Comparison of ENCODE assay signal across 10 cellular contexts in the genomic region with DNA sequence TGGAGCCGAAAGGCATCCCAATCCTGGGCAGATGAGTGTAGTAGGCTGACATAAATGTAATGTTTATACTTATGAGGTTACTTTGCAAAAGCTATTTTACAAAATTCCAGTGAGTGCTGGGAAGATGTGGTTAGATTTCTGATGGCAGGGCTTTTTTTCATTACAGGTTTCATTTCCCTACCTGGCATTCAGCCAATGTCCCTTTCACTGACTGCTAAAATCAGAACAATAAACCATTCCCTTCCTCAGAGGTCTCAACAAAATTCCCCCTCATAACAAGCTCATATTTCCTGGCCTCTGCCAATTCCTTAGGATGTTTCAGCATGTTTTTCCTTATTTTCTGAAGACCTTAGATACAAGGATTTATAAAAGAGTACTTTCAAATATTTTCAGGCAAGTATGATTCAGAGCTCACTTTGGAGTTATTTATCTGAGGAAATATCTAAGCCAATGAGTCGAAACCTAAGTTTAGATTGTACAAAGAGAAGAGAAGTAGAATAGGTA. TPM values are rescaled to one million over a fixed set of nuclear protein-coding genes. Genes with fewer than 3 reads are reported as not detected.
DNase-seq lines count a peak whose midpoint lies in the region; ATAC-seq and FAIRE-seq lines count a peak whose summit lies in the region.
"Had no signal": no experiment of that assay in that cellular context is flagged by ENCODE, and none has a peak within 500 bp of the region (broad histone marks: within the 10 kb centered on the region; RNA-seq: fewer than 3 reads in every experiment).

No MANE protein-coding gene starts in this region.

- no peak overlapping the region for H3K4me3 Mint-ChIP-seq in stimulated activated naive B cell treated with anti-CD40 and anti-IgM and Interleukin-4, amounts not matched to agents 10 μg/mL and 1 μg/mL and 100 μg/mL, for 72 hours
- H3K4me3 Mint-ChIP-seq in immature natural killer cell, result no peak overlapping the region

- peaks cover 12 to 23% of the 10 kb centered on the region in 2 donors for H3K4me1 Mint-ChIP-seq in stimulated activated naive B cell treated with anti-CD40 and anti-IgM and Interleukin-4, amounts not matched to agents 10 μg/mL and 1 μg/mL and 100 μg/mL, for 72 hours
- H3K4me1 Mint-ChIP-seq in immature natural killer cell, result peaks cover 21 to 24% of the 10 kb centered on the region in 2 donors

- no peaks in the 10 kb centered on the region for H3K36me3 Mint-ChIP-seq in stimulated activated naive B cell treated with anti-CD40 and anti-IgM and Interleukin-4, amounts not matched to agents 10 μg/mL and 1 μg/mL and 100 μg/mL, for 72 hours
- no peaks in the 10 kb centered on the region for H3K36me3 Mint-ChIP-seq in immature natural killer cell

- peak; percentile 4 for DNase-seq in NCI-H748 (lab: John Stamatoyannopoulos, UW; ENCODE audit: unreplicated experiment)
- DNase-seq in NCI-H748 treated with DMSO at 0.1 percent for 48 hours (lab: John Stamatoyannopoulos, UW), result no peak
- peak; percentile 76 for DNase-seq in RCC 7860 (ENCODE audit: low spot score)
- peak; percentile 57 for DNase-seq in fibroblast of gingiva (ENCODE audit: low read depth)
- DNase-seq in stimulated activated naive B cell treated with anti-CD40 and anti-IgM and Interleukin-4, amounts not matched to agents 10 μg/mL and 1 μg/mL and 100 μg/mL, for 72 hours, result no peak
- no peak for DNase-seq in DMS53 treated with DMSO at 0.1 percent for 48 hours (lab: John Stamatoyannopoulos, UW; ENCODE audit: unreplicated experiment)
- no peak for DNase-seq in immature natural killer cell
- DNase-seq: right lobe of liver had no signal

- H3K27ac Mint-ChIP-seq in stimulated activated naive B cell treated with anti-CD40 and anti-IgM and Interleukin-4, amounts not matched to agents 10 μg/mL and 1 μg/mL and 100 μg/mL, for 72 hours, result peak overlapping the region; percentile 27
- no peak overlapping the region for H3K27ac Mint-ChIP-seq in immature natural killer cell

- H3K27me3 Mint-ChIP-seq in stimulated activated naive B cell treated with anti-CD40 and anti-IgM and Interleukin-4, amounts not matched to agents 10 μg/mL and 1 μg/mL and 100 μg/mL, for 72 hours, result peaks cover 22% of the 10 kb centered on the region in 2 donors
- H3K27me3 Mint-ChIP-seq in immature natural killer cell (ENCODE audit: low read depth in 3 of 3), result peaks cover 0 to 2% (median 0%) of the 10 kb centered on the region in 3 donors

- no peaks in the 10 kb centered on the region for H3K9me3 Mint-ChIP-seq in stimulated activated naive B cell treated with anti-CD40 and anti-IgM and Interleukin-4, amounts not matched to agents 10 μg/mL and 1 μg/mL and 100 μg/mL, for 72 hours
- H3K9me3 Mint-ChIP-seq in immature natural killer cell, result no peaks in the 10 kb centered on the region

- ATAC-seq in stimulated activated naive B cell treated with anti-CD40 and anti-IgM and Interleukin-4, amounts not matched to agents 10 μg/mL and 1 μg/mL and 100 μg/mL, for 72 hours (replicated peaks), result no peak
- no peak for ATAC-seq in HG02623 (IDR thresholded peaks at IDR 0.05; ENCODE audit: unreplicated experiment)
- ATAC-seq: gastroesophageal sphincter, right lobe of liver had no signal

- FAIRE-seq in RCC 7860 (lab: Jason Lieb, UNC), result peak; percentile 85

RNA-seq across cellular contexts. Expression of a gene that starts 40.9 kb away (rescaled TPM):
- polyA plus RNA-seq in immature natural killer cell, result under 1 TPM in 1 of 3 donors, not detected in 2; 0.20 TPM

Comparison
In these comparisons a context has a peak if more than half of its experiments do, and no peak if none do; other contexts are left out.
1. DNase-seq: peak in NCI-H748 (single experiment), RCC 7860 (single experiment) and fibroblast of gingiva (single experiment); none in NCI-H748 treated with DMSO at 0.1 percent for 48 hours (single experiment), stimulated activated naive B cell treated with anti-CD40 and anti-IgM and Interleukin-4, amounts not matched to agents 10 μg/mL and 1 μg/mL and 100 μg/mL, for 72 hours (single experiment), DMS53 treated with DMSO at 0.1 percent for 48 hours (single experiment) and immature natural killer cell (0 of 3).